ENCODE assay signal across 8 cellular contexts in the genomic region with DNA sequence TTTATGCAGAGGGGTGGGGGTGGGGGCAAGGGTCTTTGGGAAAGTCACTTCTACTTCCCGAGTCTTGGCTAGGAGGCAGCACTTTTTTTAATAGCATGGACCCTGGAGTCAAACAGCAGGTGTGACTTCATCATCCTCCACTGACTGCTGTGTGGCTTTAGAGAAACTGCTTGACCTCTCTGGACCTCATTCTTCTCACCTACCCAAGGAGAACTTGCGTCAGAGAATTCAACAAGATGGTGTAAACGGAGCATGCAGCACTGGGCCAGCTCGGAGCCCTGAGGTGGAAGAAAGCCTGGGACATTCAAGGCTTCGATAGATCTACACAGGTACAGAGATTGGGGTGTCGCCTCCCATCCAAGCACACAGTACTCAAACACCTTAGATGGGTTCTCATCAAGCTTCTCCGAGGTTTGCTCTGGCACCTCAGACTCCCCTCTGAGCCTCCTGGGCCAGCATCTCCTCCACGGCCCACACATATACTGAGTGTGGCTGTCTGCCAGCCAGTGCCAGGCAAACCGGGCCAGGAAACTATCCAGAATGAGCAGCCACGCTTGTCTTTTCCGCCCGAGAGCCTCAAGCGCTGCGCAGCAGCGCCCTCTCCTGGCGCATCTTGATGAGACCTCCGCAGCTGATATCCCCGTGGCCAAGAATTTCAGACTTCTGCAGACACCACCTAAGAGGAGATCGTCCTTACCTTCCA. TPM values are rescaled to one million over a fixed set of nuclear protein-coding genes. Genes with fewer than 3 reads are reported as not detected.
A peak's percentile ranks its signal among the peaks of the same experiment; 100 is the strongest.
DNase-seq lines count a peak whose midpoint lies in the region; ATAC-seq and TF ChIP-seq lines count a peak whose summit lies in the region.

No MANE protein-coding gene starts in this region.

- DNase-seq in activated T-cell treated with anti-CD3 and anti-CD28 coated beads for 48 hours (ENCODE audit: low read depth) = peak; percentile 50
- DNase-seq in activated T-cell treated with anti-CD3 and anti-CD28 coated beads for 4 hours = no peak
- DNase-seq in M059J (ENCODE audit: low read depth) = peak; percentile 53
- DNase-seq in SJCRH30 = peak; percentile 58 to 78
- peak; percentile 68 for DNase-seq in choroid plexus epithelial cell (ENCODE audit: low read depth)
- no peak for DNase-seq in thoracic aorta (ENCODE audit: low spot score)

- ATAC-seq in thoracic aorta (ENCODE audit: insufficient number of reproducible peaks, low FRiP score, low read depth) (no peak), HG03175 (IDR thresholded peaks at IDR 0.05; ENCODE audit: unreplicated experiment) (no peak)

- peaks cover 9% of the 10 kb centered on the region; the same call in 1 of the 2 replicates for H3K27me3 ChIP-seq in SJCRH30
- H3K27me3 ChIP-seq in liver (ENCODE audit: control insufficient read depth in 4 of 4, insufficient read depth in 4 of 4, low read length in 3 of 4) = peaks cover 0 to 2% (median 0%) of the 10 kb centered on the region in 4 donors
- H3K27me3 ChIP-seq in thoracic aorta (replicated peaks; ENCODE audit: insufficient read depth) = no peaks in the 10 kb centered on the region

- H3K36me3 ChIP-seq in SJCRH30 = no peaks in the 10 kb centered on the region
- H3K36me3 ChIP-seq in liver (ENCODE audit: control insufficient read depth in 4 of 4, insufficient read depth in 3 of 4, low read depth in 1 of 4, low read length in 3 of 4) = no peaks in the 10 kb centered on the region
- H3K36me3 ChIP-seq in thoracic aorta = no peaks in the 10 kb centered on the region

- no peak overlapping the region for H3K9ac ChIP-seq in liver (ENCODE audit: low read depth in 1 of 2, low read length in 2 of 2)

- no peak overlapping the region for H3K27ac ChIP-seq in SJCRH30
- no peak overlapping the region for H3K27ac ChIP-seq in liver (ENCODE audit: low read depth in 1 of 2, low read length in 2 of 2)
- no peak overlapping the region for H3K27ac ChIP-seq in thoracic aorta

- H3K9me3 ChIP-seq in SJCRH30 (replicated peaks) (no peaks in the 10 kb centered on the region), liver (ENCODE audit: control insufficient read depth in 4 of 4, low read length in 3 of 4) (no peaks in the 10 kb centered on the region), thoracic aorta (no peaks in the 10 kb centered on the region)

- H3K4me3 ChIP-seq in SJCRH30 = no peak overlapping the region
- H3K4me3 ChIP-seq in choroid plexus epithelial cell (ENCODE audit: low read depth, low read length) = no peak overlapping the region
- H3K4me3 ChIP-seq in liver (ENCODE audit: low read depth in 1 of 3, low read length in 3 of 3) = no peak overlapping the region
- no peak overlapping the region for H3K4me3 ChIP-seq in thoracic aorta

- TF ChIP-seq RAD21 in liver (IDR thresholded peaks at IDR 0.05) = peak; percentile 72 to 76

- H3K4me1 ChIP-seq in SJCRH30 = peaks cover 3% of the 10 kb centered on the region; the same call in 1 of the 2 replicates
- peaks cover 0 to 8% (median 7%) of the 10 kb centered on the region in 4 donors for H3K4me1 ChIP-seq in liver (ENCODE audit: control insufficient read depth in 4 of 4, insufficient read depth in 4 of 4, low read length in 3 of 4)
- H3K4me1 ChIP-seq in thoracic aorta (ENCODE audit: control insufficient read depth in 1 of 2, low read depth in 2 of 2) = peaks cover 0 to 7% of the 10 kb centered on the region in 2 donors

- 32% methylated on average over 19 of the region's 19 CpGs for WGBS in liver

- TF ChIP-seq CTCF in choroid plexus epithelial cell (conservative IDR thresholded peaks at IDR 0.05; ENCODE audit: low read depth, low read length) = peak; percentile 89
- peak; percentile 52 for TF ChIP-seq CTCF in liver (IDR thresholded peaks at IDR 0.05; ENCODE audit: low read depth, low read length, missing input control)
- peak; percentile 24 for TF ChIP-seq CTCF in thoracic aorta (IDR thresholded peaks at IDR 0.05)

TF ChIP-seq in liver, 16 proteins besides CTCF, POLR2A, EP300 and RAD21:
- TF ChIP-seq TAF1 (conservative IDR thresholded peaks at IDR 0.05) = no peak
- no peak for TF ChIP-seq JUND (IDR thresholded peaks at IDR 0.05)
- TF ChIP-seq, protein P1, sequence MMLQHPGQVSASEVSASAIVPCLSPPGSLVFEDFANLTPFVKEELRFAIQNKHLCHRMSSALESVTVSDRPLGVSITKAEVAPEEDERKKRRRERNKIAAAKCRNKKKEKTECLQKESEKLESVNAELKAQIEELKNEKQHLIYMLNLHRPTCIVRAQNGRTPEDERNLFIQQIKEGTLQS (IDR thresholded peaks at IDR 0.05) = no peak
- no peak for TF ChIP-seq HNF4G (IDR thresholded peaks at IDR 0.05)

RNA-seq across cellular contexts. Expression of a gene that starts 4.6 kb away (rescaled TPM):
- not detected in 2 replicates for total RNA-seq in M059J (2014; rRNA removed; shearing (Covaris generic))
- not detected in 2 replicates for total RNA-seq in SJCRH30 (2014; rRNA removed; shearing (Covaris generic))
- total RNA-seq in liver = 1 to 10 TPM; 1.1 TPM
- polyA plus RNA-seq in liver = under 1 TPM; 0.24 to 0.37 TPM
- 1 to 10 TPM in 1 of 2 donors, under 1 TPM in 1; 0.78 to 2.8 TPM for total RNA-seq in thoracic aorta

Comparison
In these comparisons a context has a peak if more than half of its experiments do, and no peak if none do; other contexts are left out.
1. DNase-seq: peak in activated T-cell treated with anti-CD3 and anti-CD28 coated beads for 48 hours (single experiment), M059J (single experiment), SJCRH30 (2 of 2) and choroid plexus epithelial cell (single experiment); none in activated T-cell treated with anti-CD3 and anti-CD28 coated beads for 4 hours (single experiment) and thoracic aorta (single experiment).
2. CTCF ChIP-seq: peak in every context shown above with its lines; median percentile 89 in choroid plexus epithelial cell; 52 in liver; 24 in thoracic aorta.